ENCODE assay signal across 9 cellular contexts in the genomic region with DNA sequence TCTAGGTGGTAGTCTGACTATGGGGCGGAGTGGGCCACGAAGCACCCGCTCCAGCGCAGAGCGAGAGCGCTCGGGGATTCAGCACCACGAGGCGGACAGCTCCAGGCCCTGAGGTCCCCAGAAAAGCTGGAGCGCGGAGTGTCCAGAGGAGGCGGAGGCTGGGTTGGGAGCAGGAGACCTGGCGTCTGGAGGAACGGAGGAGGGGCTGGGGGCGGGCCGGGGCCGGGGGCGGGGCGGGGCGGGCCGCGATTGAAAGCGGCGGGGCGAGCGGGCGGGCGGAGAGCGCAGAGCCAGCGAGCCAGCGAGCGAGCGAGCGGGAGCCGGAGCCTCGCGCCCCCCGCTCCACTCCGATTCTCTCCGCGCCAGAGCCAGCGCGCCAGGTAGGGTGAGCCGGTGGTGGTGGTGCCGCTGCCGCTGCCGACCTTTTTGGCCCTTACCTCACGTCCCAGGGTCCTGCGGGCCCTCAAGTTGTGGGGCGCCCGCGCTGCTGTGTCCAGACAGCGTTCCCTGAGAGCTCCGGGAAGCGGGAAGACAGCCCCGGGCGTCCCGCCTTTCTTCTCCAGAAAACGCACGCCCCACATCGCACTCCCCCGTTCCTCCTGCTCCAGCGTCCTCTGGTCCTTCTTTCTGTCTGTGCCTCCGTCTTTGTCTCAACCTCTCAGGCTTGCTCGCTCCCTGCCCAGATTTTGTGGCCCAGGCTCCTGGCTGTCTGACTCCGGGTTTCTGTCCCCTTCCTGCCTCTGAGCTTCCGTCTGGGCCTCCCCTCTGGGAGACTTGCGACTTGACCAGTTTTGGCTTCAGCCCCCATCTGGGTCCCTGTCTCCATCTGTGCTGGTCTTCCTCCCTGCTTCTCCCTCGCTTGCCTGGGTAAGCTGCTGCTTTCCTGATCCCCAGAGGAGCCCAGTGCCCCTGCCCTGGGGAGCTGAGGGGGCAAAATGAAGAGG. TPM values are rescaled to one million over a fixed set of nuclear protein-coding genes. Genes with fewer than 3 reads are reported as not detected.
DNase-seq lines count a peak whose midpoint lies in the region; ATAC-seq and TF ChIP-seq lines count a peak whose summit lies in the region.
"Had no signal": no experiment of that assay in that cellular context is flagged by ENCODE, and none has a peak within 500 bp of the region (broad histone marks: within the 10 kb centered on the region; RNA-seq: fewer than 3 reads in every experiment).

A gene (plus strand): TSS at position 281 of the 944 bp plus-strand sequence. CDS start 1,916 bp downstream, outside the sequence.

- no peaks in the 10 kb centered on the region for H3K9me3 Mint-ChIP-seq in activated naive CD4-positive, alpha-beta T cell treated with anti-CD3 and anti-CD28 coated beads, Interleukin-2, amount 10 ng/mL, durations not matched to agents 7 days and 5 days

- peak within 1 kb of the TSS; percentile 70 for H3K9ac ChIP-seq in neural cell (ENCODE audit: low read length)
- H3K9ac ChIP-seq: KMS-11 had no signal

- no peak within 1 kb of the TSS for H3K27ac ChIP-seq in gastroesophageal sphincter
- H3K27ac ChIP-seq in neural cell (ENCODE audit: low read length): no peak within 1 kb of the TSS
- H3K27ac ChIP-seq: KMS-11 had no signal

- TF ChIP-seq CTCF in LNCaP clone FGC (IDR thresholded peaks at IDR 0.05; ENCODE audit: control insufficient read depth, extremely low read depth, insufficient read depth) (no peak), gastroesophageal sphincter (IDR thresholded peaks at IDR 0.05) (peak in 1 of 4 experiments; percentile 7), neural cell (IDR thresholded peaks at IDR 0.05; ENCODE audit: poor library complexity, severe bottlenecking) (no peak), GM20000 (IDR thresholded peaks at IDR 0.05; ENCODE audit: extremely low read depth, missing control alignments) (no peak)

- peak; percentile 55 for DNase-seq in COR-L47 (lab: John Stamatoyannopoulos, UW)
- peak; percentile 66 for DNase-seq in LNCaP clone FGC (ENCODE audit: low read depth)
- DNase-seq in activated naive CD4-positive, alpha-beta T cell treated with anti-CD3 and anti-CD28 coated beads, Interleukin-2, amount 10 ng/mL, durations not matched to agents 7 days and 5 days: peak; percentile 53
- no peak for DNase-seq in GM20000 (ENCODE audit: low spot score)
- DNase-seq in OCI-M1 (lab: John Stamatoyannopoulos, UW): no peak

- H3K4me3 ChIP-seq in LNCaP clone FGC (ENCODE audit: low read depth, low read length) (peak within 1 kb of the TSS; percentile 47), gastroesophageal sphincter (peak within 1 kb of the TSS in 1 of 2 donors; percentile 45), neural cell (ENCODE audit: low read length) (peak within 1 kb of the TSS; percentile 79)

- peak within 1 kb of the TSS; percentile 45 for H3K4me2 ChIP-seq in neural cell (ENCODE audit: low read length)
- H3K4me2 ChIP-seq: KMS-11 had no signal

- H4K20me1 ChIP-seq in neural cell (ENCODE audit: insufficient read depth): no peaks in the 10 kb centered on the region

- ATAC-seq in gastroesophageal sphincter (peak; percentile 84), HG02623 (IDR thresholded peaks at IDR 0.05; ENCODE audit: unreplicated experiment) (no peak)

- H3K9me3 ChIP-seq in gastroesophageal sphincter: no peaks in the 10 kb centered on the region
- no peaks in the 10 kb centered on the region for H3K9me3 ChIP-seq in neural cell (ENCODE audit: low read length)

- CTCF ChIA-PET in activated naive CD4-positive, alpha-beta T cell treated with anti-CD3 and anti-CD28 coated beads, Interleukin-2, amount 10 ng/mL, durations not matched to agents 7 days and 5 days (lab: Charles Lee): interaction anchor here (1.5 kb wide), 1 partner anchor 37 kb away, joined by 5 read pairs; no protein-coding TSS in a partner anchor

- WGBS in gastroesophageal sphincter (ENCODE audit: low coverage in 1 of 2), 2 donors: 2 to 12% methylated on average over 7 to 21 of the region's 69 CpGs

- H3K4me1 Mint-ChIP-seq in activated naive CD4-positive, alpha-beta T cell treated with anti-CD3 and anti-CD28 coated beads, Interleukin-2, amount 10 ng/mL, durations not matched to agents 7 days and 5 days: no peaks in the 10 kb centered on the region

- H3K27me3 ChIP-seq in gastroesophageal sphincter (peaks cover 17% of the 10 kb centered on the region), neural cell (ENCODE audit: insufficient read depth, low read depth, low read length) (peaks cover 14% of the 10 kb centered on the region)

- H3K79me2 ChIP-seq in neural cell (replicated peaks; ENCODE audit: insufficient read depth, low read length): no peaks in the 10 kb centered on the region

- no peak for TF ChIP-seq POLR2A in gastroesophageal sphincter (IDR thresholded peaks at IDR 0.05)

- H2AFZ ChIP-seq in neural cell (ENCODE audit: low read depth, low read length): peak within 1 kb of the TSS; percentile 7

- no peaks in the 10 kb centered on the region for H3K9me2 ChIP-seq in neural cell (ENCODE audit: insufficient read depth, low read length)

- peaks cover 17% of the 10 kb centered on the region for H3K27me3 Mint-ChIP-seq in activated naive CD4-positive, alpha-beta T cell treated with anti-CD3 and anti-CD28 coated beads, Interleukin-2, amount 10 ng/mL, durations not matched to agents 7 days and 5 days

- H3K36me3 Mint-ChIP-seq in activated naive CD4-positive, alpha-beta T cell treated with anti-CD3 and anti-CD28 coated beads, Interleukin-2, amount 10 ng/mL, durations not matched to agents 7 days and 5 days: peaks cover 13% of the 10 kb centered on the region

- H3K36me3 ChIP-seq in gastroesophageal sphincter (peaks cover 0 to 40% of the 10 kb centered on the region in 2 donors), neural cell (ENCODE audit: insufficient read depth, low read length) (no peaks in the 10 kb centered on the region)

- TF ChIP-seq EP300 in gastroesophageal sphincter (IDR thresholded peaks at IDR 0.05): no peak
- TF ChIP-seq EP300 in neural cell (conservative IDR thresholded peaks at IDR 0.05; ENCODE audit: poor library complexity, severe bottlenecking): no peak

- H3K4me3 Mint-ChIP-seq in activated naive CD4-positive, alpha-beta T cell treated with anti-CD3 and anti-CD28 coated beads, Interleukin-2, amount 10 ng/mL, durations not matched to agents 7 days and 5 days: no peak within 1 kb of the TSS

- H3K4me1 ChIP-seq in gastroesophageal sphincter: peaks cover 0 to 11% (median 0%) of the 10 kb centered on the region in 3 donors

- peak; percentile 11 for TF ChIP-seq RAD21 in neural cell (conservative IDR thresholded peaks at IDR 0.05)

- H3F3A ChIP-seq in neural cell (ENCODE audit: insufficient read depth, low read length, poor library complexity, severe bottlenecking): no peaks in the 10 kb centered on the region

- H3K27ac Mint-ChIP-seq in activated naive CD4-positive, alpha-beta T cell treated with anti-CD3 and anti-CD28 coated beads, Interleukin-2, amount 10 ng/mL, durations not matched to agents 7 days and 5 days: peak within 1 kb of the TSS; percentile 60

TF ChIP-seq in neural cell, 6 proteins besides CTCF, POLR2A, EP300 and RAD21:
- TF ChIP-seq, protein P1, sequence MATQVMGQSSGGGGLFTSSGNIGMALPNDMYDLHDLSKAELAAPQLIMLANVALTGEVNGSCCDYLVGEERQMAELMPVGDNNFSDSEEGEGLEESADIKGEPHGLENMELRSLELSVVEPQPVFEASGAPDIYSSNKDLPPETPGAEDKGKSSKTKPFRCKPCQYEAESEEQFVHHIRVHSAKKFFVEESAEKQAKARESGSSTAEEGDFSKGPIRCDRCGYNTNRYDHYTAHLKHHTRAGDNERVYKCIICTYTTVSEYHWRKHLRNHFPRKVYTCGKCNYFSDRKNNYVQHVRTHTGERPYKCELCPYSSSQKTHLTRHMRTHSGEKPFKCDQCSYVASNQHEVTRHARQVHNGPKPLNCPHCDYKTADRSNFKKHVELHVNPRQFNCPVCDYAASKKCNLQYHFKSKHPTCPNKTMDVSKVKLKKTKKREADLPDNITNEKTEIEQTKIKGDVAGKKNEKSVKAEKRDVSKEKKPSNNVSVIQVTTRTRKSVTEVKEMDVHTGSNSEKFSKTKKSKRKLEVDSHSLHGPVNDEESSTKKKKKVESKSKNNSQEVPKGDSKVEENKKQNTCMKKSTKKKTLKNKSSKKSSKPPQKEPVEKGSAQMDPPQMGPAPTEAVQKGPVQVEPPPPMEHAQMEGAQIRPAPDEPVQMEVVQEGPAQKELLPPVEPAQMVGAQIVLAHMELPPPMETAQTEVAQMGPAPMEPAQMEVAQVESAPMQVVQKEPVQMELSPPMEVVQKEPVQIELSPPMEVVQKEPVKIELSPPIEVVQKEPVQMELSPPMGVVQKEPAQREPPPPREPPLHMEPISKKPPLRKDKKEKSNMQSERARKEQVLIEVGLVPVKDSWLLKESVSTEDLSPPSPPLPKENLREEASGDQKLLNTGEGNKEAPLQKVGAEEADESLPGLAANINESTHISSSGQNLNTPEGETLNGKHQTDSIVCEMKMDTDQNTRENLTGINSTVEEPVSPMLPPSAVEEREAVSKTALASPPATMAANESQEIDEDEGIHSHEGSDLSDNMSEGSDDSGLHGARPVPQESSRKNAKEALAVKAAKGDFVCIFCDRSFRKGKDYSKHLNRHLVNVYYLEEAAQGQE (IDR thresholded peaks at IDR 0.05; ENCODE audit: borderline replicate concordance): peak; percentile 97
- TF ChIP-seq SMC3 (conservative IDR thresholded peaks at IDR 0.05; ENCODE audit: poor library complexity) (peak; percentile 27), MXI1 (conservative IDR thresholded peaks at IDR 0.05; ENCODE audit: poor library complexity, severe bottlenecking) (peak; percentile 56), POLR2AphosphoS5 (IDR thresholded peaks at IDR 0.05) (peak; percentile 53), EZH2 (IDR thresholded peaks at IDR 0.05; ENCODE audit: borderline replicate concordance, insufficient read depth, low read length, poor library complexity, severe bottlenecking) (no peak), TAF1 (IDR thresholded peaks at IDR 0.05; ENCODE audit: low read depth) (peak; percentile 45)

RNA-seq across cellular contexts. Expression of the gene that starts here (rescaled TPM):
- under 1 TPM in 2 of 4 donors, not detected in 2; 0.12 to 0.13 TPM for total RNA-seq in gastroesophageal sphincter
- 9.1 and 11.6 TPM in 2 replicates for polyA plus RNA-seq in neural cell
- polyA minus RNA-seq in neural cell: 7.5 and 9.0 TPM in 2 replicates

Comparison
In these comparisons a context has a peak if more than half of its experiments do, and no peak if none do; other contexts are left out.
1. Peak in ATAC-seq in gastroesophageal sphincter; RNA of the gene not detected or under 1 TPM.
2. DNase-seq: peak in COR-L47 (single experiment), LNCaP clone FGC (single experiment) and activated naive CD4-positive, alpha-beta T cell treated with anti-CD3 and anti-CD28 coated beads, Interleukin-2, amount 10 ng/mL, durations not matched to agents 7 days and 5 days (single experiment); none in GM20000 (single experiment) and OCI-M1 (single experiment).